Comparison of ENCODE assay signal across 19 cellular contexts in the genomic region with DNA sequence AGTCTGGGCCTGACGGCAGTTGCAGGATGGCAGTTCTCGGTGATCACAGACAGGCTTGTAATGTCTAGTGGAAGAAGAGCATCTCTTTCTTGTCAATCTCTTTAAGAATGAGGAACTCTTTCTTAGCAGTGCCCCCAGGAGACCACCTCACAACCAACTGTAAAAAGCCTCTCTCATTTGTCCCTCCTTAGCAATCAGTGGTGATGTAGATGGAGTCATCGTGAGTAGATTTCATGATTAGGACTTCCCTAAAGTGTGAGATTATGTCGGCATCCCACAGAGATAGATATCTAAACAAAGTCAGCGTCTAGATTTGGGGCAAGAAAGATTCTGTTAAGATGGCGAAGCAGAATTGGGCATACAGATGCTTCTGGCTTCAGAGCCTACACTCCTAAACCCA. TPM values are rescaled to one million over a fixed set of nuclear protein-coding genes. Genes with fewer than 3 reads are reported as not detected.
DNase-seq lines count a peak whose midpoint lies in the region; ATAC-seq and TF ChIP-seq lines count a peak whose summit lies in the region.
"Had no signal": no experiment of that assay in that cellular context is flagged by ENCODE, and none has a peak within 500 bp of the region (broad histone marks: within the 10 kb centered on the region; RNA-seq: fewer than 3 reads in every experiment).

No MANE protein-coding gene starts in this region.

- H3K27ac Mint-ChIP-seq in naive thymus-derived CD4-positive, alpha-beta T cell, result no peak overlapping the region
- H3K27ac Mint-ChIP-seq: GM23338, HFFc6 had no signal

- BruUV-seq in A673 (replicated peaks; lab: Mats Ljungman, UMichigan), result no TSS peak

- TF ChIP-seq CTCF in A673 (conservative IDR thresholded peaks at IDR 0.05; ENCODE audit: low read depth, low read length) (no peak), NB4 (IDR thresholded peaks at IDR 0.05; ENCODE audit: low read depth, low read length) (no peak), stomach (IDR thresholded peaks at IDR 0.05) (no peak)

- H3K27ac ChIP-seq in A673 (ENCODE audit: low read depth, low read length, poor library complexity, severe bottlenecking) (no peak overlapping the region), stomach (no peak overlapping the region)
- no peak overlapping the region for H3K27ac ChIP-seq in naive thymus-derived CD4-positive, alpha-beta T cell (ENCODE audit: low read depth, low read length)
- H3K27ac ChIP-seq: A549 had no signal

- peak; percentile 48 for ATAC-seq in naive thymus-derived CD4-positive, alpha-beta T cell
- ATAC-seq in GM18909 (IDR thresholded peaks at IDR 0.05; ENCODE audit: poor library complexity, unreplicated experiment), result no peak
- ATAC-seq: A549, GM23338 had no signal

- H3K36me3 ChIP-seq in A673 (ENCODE audit: insufficient read depth, low read length, poor library complexity, severe bottlenecking) (no peaks in the 10 kb centered on the region), stomach (peaks cover 0 to 7% (median 0%) of the 10 kb centered on the region in 4 donors)
- H3K36me3 ChIP-seq in naive thymus-derived CD4-positive, alpha-beta T cell (ENCODE audit: control insufficient read depth in 2 of 3, insufficient read depth in 3 of 3, low read length in 3 of 3), result no peaks in the 10 kb centered on the region
- H3K36me3 ChIP-seq: HAP-1 had no signal

- no peaks in the 10 kb centered on the region for H3K27me3 ChIP-seq in A673 (replicated peaks; ENCODE audit: insufficient read depth, low read depth, low read length, poor library complexity)
- no peaks in the 10 kb centered on the region for H3K27me3 ChIP-seq in naive thymus-derived CD4-positive, alpha-beta T cell (ENCODE audit: control insufficient read depth in 2 of 2, insufficient read depth in 2 of 2, low read length in 2 of 2)
- H3K27me3 ChIP-seq in stomach, result no peaks in the 10 kb centered on the region

- H3K4me1 Mint-ChIP-seq in naive thymus-derived CD4-positive, alpha-beta T cell, result peaks cover 0 to 38% (median 26%) of the 10 kb centered on the region in 7 donors
- H3K4me1 Mint-ChIP-seq: GM23338 had no signal

- H3K4me1 ChIP-seq in A673 (ENCODE audit: insufficient read depth, low read length, poor library complexity, severe bottlenecking) (peaks cover 46% of the 10 kb centered on the region), stomach (peaks cover 0 to 5% (median 1%) of the 10 kb centered on the region in 4 donors)
- no peaks in the 10 kb centered on the region for H3K4me1 ChIP-seq in naive thymus-derived CD4-positive, alpha-beta T cell (ENCODE audit: control insufficient read depth in 2 of 2, insufficient read depth in 2 of 2, low read length in 2 of 2)
- H3K4me1 ChIP-seq: A549, HAP-1 had no signal

- CTCF ChIA-PET in A673 (lab: Charles Lee), result no interaction called here
- CTCF ChIA-PET in naive thymus-derived CD4-positive, alpha-beta T cell (lab: Charles Lee), result no interaction called here

- H3K36me3 Mint-ChIP-seq in naive thymus-derived CD4-positive, alpha-beta T cell, result peaks cover 0 to 32% (median 13%) of the 10 kb centered on the region in 5 donors

- POLR2A ChIA-PET in A673 (lab: Charles Lee; ENCODE audit: low non-redundant PET), result no interaction called here
- POLR2A ChIA-PET in naive thymus-derived CD4-positive, alpha-beta T cell (lab: Charles Lee), result no interaction called here

- WGBS in stomach, 5 donors, result 88 to 96% (median 90%) methylated on average over 6 of the region's 6 CpGs

- no peak for TF ChIP-seq EP300 in stomach (IDR thresholded peaks at IDR 0.05)

- no peaks in the 10 kb centered on the region for H3K27me3 Mint-ChIP-seq in naive thymus-derived CD4-positive, alpha-beta T cell
- H3K27me3 Mint-ChIP-seq: CD4-positive, alpha-beta memory T cell had no signal

- intact Hi-C loops in A673 (cut with micrococcal nuclease; ENCODE audit: unreplicated experiment) (loop anchor here (5.0 kb wide), 1 partner anchor 1523 kb away; the partner anchor contains the start of gene IRS2), stomach (cut with DNase I; ENCODE audit: low total_unique reads) (no loop called here)
- intact Hi-C loops in naive thymus-derived CD4-positive, alpha-beta T cell (cut with micrococcal nuclease), result no loop called here

- H3K4me3 Mint-ChIP-seq in naive thymus-derived CD4-positive, alpha-beta T cell, result no peak overlapping the region
- H3K4me3 Mint-ChIP-seq: CD4-positive, alpha-beta memory T cell; GM23338; HFFc6 had no signal

- no peak overlapping the region for H3K4me3 ChIP-seq in A673 (ENCODE audit: low read depth, low read length, poor library complexity, severe bottlenecking)
- no peak overlapping the region for H3K4me3 ChIP-seq in NB4 (ENCODE audit: low read depth, low read length)
- no peak overlapping the region for H3K4me3 ChIP-seq in naive thymus-derived CD4-positive, alpha-beta T cell (ENCODE audit: low read length)
- H3K4me3 ChIP-seq in stomach, result no peak overlapping the region
- H3K4me3 ChIP-seq: A549, GM23338, HAP-1 had no signal

- DNase-seq in A673 (ENCODE audit: low spot score), result peak; percentile 32
- peak; percentile 58 for DNase-seq in NB4 (ENCODE audit: low read depth)
- DNase-seq in naive thymus-derived CD4-positive, alpha-beta T cell, result no peak
- DNase-seq in stomach, result no peak
- no peak for DNase-seq in T-helper 9 cell
- DNase-seq: 8988T; C1 segment of cervical spinal cord; Calu3; CD4-positive, alpha-beta memory T cell; COR-L47; DMS53; DMS79 treated with DMSO at 0.1 percent for 48 hours; GF-D8; HFFc6 had no signal

- H3K9me3 ChIP-seq in A673 (ENCODE audit: low read depth, low read length, poor library complexity, severe bottlenecking) (no peaks in the 10 kb centered on the region), stomach (no peaks in the 10 kb centered on the region)
- H3K9me3 ChIP-seq in naive thymus-derived CD4-positive, alpha-beta T cell (ENCODE audit: control insufficient read depth in 2 of 3, low read length in 3 of 3), result no peaks in the 10 kb centered on the region
- H3K9me3 ChIP-seq: A549, HAP-1 had no signal

- H3K9me3 Mint-ChIP-seq in naive thymus-derived CD4-positive, alpha-beta T cell, result peaks cover 0 to 4% (median 0%) of the 10 kb centered on the region in 11 donors
- H3K9me3 Mint-ChIP-seq: GM23338, HFFc6 had no signal

- TF ChIP-seq POLR2A in NB4 (IDR thresholded peaks at IDR 0.05; ENCODE audit: extremely low read depth, insufficient read length) (no peak), stomach (IDR thresholded peaks at IDR 0.05) (no peak)

RNA-seq across cellular contexts. Expression of gene TNFSF13B, which starts 5.6 kb away (rescaled TPM):
- total RNA-seq in A673 (2021) (9.2 and 11.2 TPM in 2 replicates), stomach (10 to 100 TPM in 1 of 5 donors, 1 to 10 TPM in 3, under 1 TPM in 1; 0.89 to 12.3 (median 3.5) TPM)
- total RNA-seq in naive thymus-derived CD4-positive, alpha-beta T cell, result 10 to 100 TPM in 3 of 5 experiments, 1 to 10 TPM in 2; 3.0 to 26.8 (median 12.8) TPM
- polyA plus RNA-seq in naive thymus-derived CD4-positive, alpha-beta T cell, result 1 to 10 TPM; 7.8 to 9.0 TPM
- 10 to 100 TPM in 1 of 3 donors, 1 to 10 TPM in 2; 2.0 to 11.0 (median 2.8) TPM for polyA plus RNA-seq in stomach
- total RNA-seq: G401 had no signal

RNA-seq across cellular contexts. Expression of gene ABHD13, which starts 45.8 kb away (rescaled TPM):
- total RNA-seq in A673 (2021), result 9.0 and 10.3 TPM in 2 replicates
- total RNA-seq in naive thymus-derived CD4-positive, alpha-beta T cell, result 10 to 100 TPM; 10.3 to 19.8 (median 12.7) TPM
- 1 to 10 TPM; 7.9 to 8.2 TPM for polyA plus RNA-seq in naive thymus-derived CD4-positive, alpha-beta T cell
- total RNA-seq in stomach, result 10 to 100 TPM in 2 of 5 donors, 1 to 10 TPM in 3; 1.4 to 25.3 (median 7.7) TPM
- polyA plus RNA-seq in stomach, result 1 to 10 TPM; 2.9 to 3.4 (median 3.2) TPM

RNA-seq across cellular contexts. Expression of gene LIG4, which starts 48.6 kb away (rescaled TPM):
- total RNA-seq in A673 (2021), result 9.8 and 11.1 TPM in 2 replicates
- 10 to 100 TPM in 2 of 5 experiments, 1 to 10 TPM in 3; 2.7 to 10.4 (median 9.1) TPM for total RNA-seq in naive thymus-derived CD4-positive, alpha-beta T cell
- 10 to 100 TPM in 1 of 2 donors, 1 to 10 TPM in 1; 6.1 to 10.1 TPM for polyA plus RNA-seq in naive thymus-derived CD4-positive, alpha-beta T cell
- total RNA-seq in stomach, result 10 to 100 TPM in 2 of 5 donors, 1 to 10 TPM in 2, not detected in 1; 7.6 to 13.9 (median 11.0) TPM
- polyA plus RNA-seq in stomach, result 1 to 10 TPM; 4.0 to 5.8 (median 4.3) TPM

Comparison
In these comparisons a context has a peak if more than half of its experiments do, and no peak if none do; other contexts are left out.
1. DNase-seq: peak in A673 (single experiment) and NB4 (single experiment); none in naive thymus-derived CD4-positive, alpha-beta T cell (0 of 9), stomach (single experiment) and T-helper 9 cell (single experiment).